In the genomic region with DNA sequence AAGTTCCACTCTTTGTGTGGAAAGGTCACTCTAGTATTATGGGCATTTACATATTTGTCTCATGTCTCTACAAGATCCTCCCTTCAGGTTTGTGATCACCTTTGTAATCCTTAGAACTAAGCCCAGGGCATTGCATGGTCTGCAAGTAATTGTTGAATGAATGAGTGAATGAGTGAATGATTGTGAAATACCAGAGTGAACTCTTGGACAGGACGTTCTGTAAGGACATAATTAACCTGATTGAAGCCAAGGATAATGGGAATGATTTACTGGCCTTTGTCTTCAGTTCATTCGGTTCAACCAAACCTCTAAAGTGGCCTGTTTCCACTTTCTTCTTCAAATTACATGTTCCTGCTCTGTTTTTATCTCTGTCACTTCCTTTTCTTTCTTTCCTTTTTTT, we compare ENCODE assay signal across 19 cellular contexts.
"Had no signal": no experiment of that assay in that cellular context is flagged by ENCODE, and none has a peak within 500 bp of the region (broad histone marks: within the 10 kb centered on the region; RNA-seq: fewer than 3 reads in every experiment).

No MANE protein-coding gene starts in this region.

- H3K36me3 ChIP-seq: SJSA1 had no signal

- H3K9me3 ChIP-seq: SJSA1 had no signal

- H3K4me3 ChIP-seq: SJSA1, SK-N-MC had no signal

- H3K27ac ChIP-seq: SJSA1, SK-N-MC had no signal

- DNase-seq: Karpas-422, KG1, MM.1S, NCI-H1092 treated with DMSO at 0.1 percent for 48 hours, NCI-H1417, NCI-H1436 treated with DMSO at 0.1 percent for 48 hours, NCI-H1694 treated with DMSO at 0.1 percent for 48 hours, NCI-H1930, NCI-H2081, NCI-H2107, NCI-H2227 treated with DMSO at 0.1 percent for 48 hours, NCI-H524, NCI-H526 treated with DMSO at 0.1 percent for 48 hours, NCI-H774, Right ventricle myocardium superior, RPMI8226, SIG-M5 had no signal

- H3K27me3 ChIP-seq: SJSA1 had no signal
